In the genomic region with DNA sequence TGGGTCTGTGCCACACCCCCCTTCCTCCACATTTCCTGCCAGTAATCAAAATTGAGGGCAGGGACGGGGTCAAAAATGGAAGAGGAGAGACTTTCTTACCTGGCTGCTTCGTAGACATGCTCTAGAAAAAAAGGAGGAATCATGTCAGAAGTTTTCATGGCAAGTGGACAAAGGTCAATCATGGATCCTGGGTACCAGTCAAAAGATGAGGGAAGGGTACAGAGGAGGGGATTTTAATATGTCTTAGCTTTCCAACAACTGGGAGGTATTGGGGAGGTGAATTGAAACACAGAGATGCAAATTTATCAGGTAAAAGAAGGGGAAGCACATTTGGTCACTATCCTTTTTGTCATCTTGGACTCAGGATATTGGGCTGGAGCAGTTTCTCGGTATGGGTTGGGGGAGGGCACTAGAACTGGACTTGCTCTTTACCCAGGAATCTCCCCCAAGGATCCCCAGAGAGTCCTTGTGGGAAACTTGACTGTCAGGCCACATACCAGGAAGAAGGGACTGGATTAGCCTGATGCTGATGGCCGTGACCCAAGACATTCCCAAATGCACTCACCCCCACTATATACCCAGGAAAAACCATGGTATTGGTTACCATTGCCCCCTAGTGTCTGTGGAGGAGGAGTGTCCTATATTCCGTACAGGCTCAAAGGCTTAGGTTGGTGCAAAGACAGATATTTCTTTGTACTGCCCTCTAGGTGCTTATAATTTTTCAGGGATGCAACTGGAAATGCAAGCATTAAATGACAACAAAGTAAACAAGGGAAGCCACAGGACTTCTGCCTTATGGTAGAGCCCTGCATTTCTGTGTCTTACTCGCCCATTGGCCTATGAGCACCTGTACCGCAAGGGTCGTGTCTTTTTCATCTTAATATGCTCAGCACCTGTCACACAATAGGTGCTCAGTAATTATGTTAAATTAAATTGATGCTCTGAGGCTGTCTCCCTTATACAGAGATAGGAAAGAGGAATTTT, we compare ENCODE assay signal across 14 cellular contexts. TPM values are rescaled to one million over a fixed set of nuclear protein-coding genes. Genes with fewer than 3 reads are reported as not detected.
DNase-seq lines count a peak whose midpoint lies in the region; ATAC-seq and TF ChIP-seq lines count a peak whose summit lies in the region.
"Had no signal": no experiment of that assay in that cellular context is flagged by ENCODE, and none has a peak within 500 bp of the region (broad histone marks: within the 10 kb centered on the region; RNA-seq: fewer than 3 reads in every experiment).

No MANE protein-coding gene starts in this region.

- H3K27ac ChIP-seq in HCT116 (ENCODE audit: low read depth, low read length) = no peak overlapping the region
- H3K27ac ChIP-seq in PC-3 (ENCODE audit: low read length) = no peak overlapping the region
- no peak overlapping the region for H3K27ac ChIP-seq in lower lobe of right lung

- peak; percentile 26; the same call in 1 of the 2 replicates for TF ChIP-seq RAD21 in HCT116 (IDR thresholded peaks at IDR 0.05; ENCODE audit: low read depth)

- TF ChIP-seq POLR2A in HCT116 (IDR thresholded peaks at IDR 0.05; ENCODE audit: borderline replicate concordance, extremely low read depth, insufficient read depth, insufficient read length) = no peak

- POLR2A ChIA-PET in HCT116 (lab: Charles Lee) = no interaction called here
- POLR2A ChIA-PET in PC-3 (lab: Charles Lee; ENCODE audit: unreplicated experiment) = no interaction called here

- intact Hi-C loops in HCT116 (cut with micrococcal nuclease) (no loop called here), PC-3 (cut with micrococcal nuclease) (no loop called here), lower lobe of right lung (cut with DNase I) (no loop called here)

- DNase-seq in GDM1 (lab: John Stamatoyannopoulos, UW) = peak; percentile 43
- no peak for DNase-seq in HCT116 (ENCODE audit: low read depth, low spot score)
- peak; percentile 7 for DNase-seq in PC-3
- DNase-seq in lower lobe of right lung = no peak
- DNase-seq in Ammon's horn (ENCODE audit: low spot score) = no peak
- no peak for DNase-seq in amniotic stem cell (lab: John Stamatoyannopoulos, UW)
- DNase-seq: activated T-cell treated with anti-CD3 and anti-CD28 coated beads, Interleukin-2, amount 50 U/mL, for 24 hours; DMS79 treated with DMSO at 0.1 percent for 48 hours; hypothalamus; NCI-H774; right cardiac atrium; upper lobe of left lung had no signal

- H3K27me3 ChIP-seq in HCT116 (ENCODE audit: insufficient read depth, low read length) = no peaks in the 10 kb centered on the region
- H3K27me3 ChIP-seq in PC-3 (ENCODE audit: low read length) = no peaks in the 10 kb centered on the region
- no peaks in the 10 kb centered on the region for H3K27me3 ChIP-seq in lower lobe of right lung (ENCODE audit: low read depth)
- H3K27me3 ChIP-seq: upper lobe of left lung had no signal

- H3K9me3 ChIP-seq in HCT116 (ENCODE audit: control insufficient read depth in 1 of 2, insufficient read depth in 1 of 2, low read depth in 1 of 2, low read length in 2 of 2) = no peaks in the 10 kb centered on the region
- H3K9me3 ChIP-seq in PC-3 (ENCODE audit: low read length) = no peaks in the 10 kb centered on the region
- no peaks in the 10 kb centered on the region for H3K9me3 ChIP-seq in lower lobe of right lung
- H3K9me3 ChIP-seq: HAP-1, upper lobe of left lung had no signal

- H2AFZ ChIP-seq in HCT116 (ENCODE audit: low read depth, low read length, poor library complexity, severe bottlenecking) (no peak overlapping the region), PC-3 (ENCODE audit: low read length) (no peak overlapping the region)

- H3K4me1 ChIP-seq in HCT116 (ENCODE audit: control insufficient read depth in 1 of 2, insufficient read depth in 2 of 2, low read length in 2 of 2) (no peaks in the 10 kb centered on the region), PC-3 (ENCODE audit: insufficient read depth, low read length) (no peaks in the 10 kb centered on the region), lower lobe of right lung (no peaks in the 10 kb centered on the region)
- H3K4me1 ChIP-seq: HAP-1, upper lobe of left lung had no signal

- H3F3A ChIP-seq in PC-3 (ENCODE audit: low read length, unreplicated experiment) = no peaks in the 10 kb centered on the region

- CTCF ChIA-PET in HCT116 (lab: Charles Lee) = no interaction called here
- CTCF ChIA-PET in PC-3 (lab: Charles Lee) = no interaction called here

- ATAC-seq in HCT116 = peak; percentile 82
- ATAC-seq in PC-3 = no peak
- ATAC-seq in lower lobe of right lung = peak in 1 of 2 donors; percentile 15
- ATAC-seq in GM18520 (IDR thresholded peaks at IDR 0.05; ENCODE audit: unreplicated experiment) = no peak

- H3K4me3 ChIP-seq in HCT116 (replicated peaks in 1 of 2; ENCODE audit: low read depth in 1 of 2, low read length in 2 of 2) (no peak overlapping the region), PC-3 (ENCODE audit: low read length) (no peak overlapping the region), lower lobe of right lung (no peak overlapping the region)
- H3K4me3 ChIP-seq: HAP-1, upper lobe of left lung had no signal

- H3K36me3 ChIP-seq in HCT116 (ENCODE audit: control insufficient read depth in 1 of 2, insufficient read depth in 2 of 2, low read length in 2 of 2) (no peaks in the 10 kb centered on the region), PC-3 (ENCODE audit: low read depth, low read length) (no peaks in the 10 kb centered on the region), lower lobe of right lung (no peaks in the 10 kb centered on the region)
- H3K36me3 ChIP-seq: HAP-1, upper lobe of left lung had no signal

- TF ChIP-seq CTCF in HCT116 (IDR thresholded peaks at IDR 0.05 in 2 of 3, conservative IDR thresholded peaks at IDR 0.05 in 1 of 3; ENCODE audit: borderline replicate concordance in 1 of 3, insufficient read depth in 1 of 3, low read depth in 2 of 3, low read length in 2 of 3) (peak in 2 of 3 experiments; percentile 19 to 36; a peak in 3 of 6 replicates), PC-3 (conservative IDR thresholded peaks at IDR 0.05; ENCODE audit: low read depth, low read length) (peak; percentile 29; the same call in 1 of the 2 replicates), lower lobe of right lung (IDR thresholded peaks at IDR 0.05) (peak; percentile 9)

- no TSS peak for BruUV-seq in HCT116 (replicated peaks; lab: Mats Ljungman, UMichigan)
- no TSS peak for BruUV-seq in PC-3 (replicated peaks; lab: Mats Ljungman, UMichigan)

- RAD21 ChIA-PET in HCT116 (lab: Charles Lee; ENCODE audit: low non-redundant PET in 1 of 2, low total read pairs in 2 of 2, uncharacterized antibody in 2 of 2, unreplicated experiment in 2 of 2) = no interaction called here

- H3K4me2 ChIP-seq in HCT116 (ENCODE audit: low read length) = no peak overlapping the region
- no peak overlapping the region for H3K4me2 ChIP-seq in PC-3 (ENCODE audit: low read length)

- H3K9ac ChIP-seq in HCT116 (ENCODE audit: low read length) (no peak overlapping the region), PC-3 (ENCODE audit: low read length) (no peak overlapping the region)

- H3K79me2 ChIP-seq in HCT116 (ENCODE audit: insufficient read depth, low read length) (no peaks in the 10 kb centered on the region), PC-3 (ENCODE audit: low read length) (no peaks in the 10 kb centered on the region)

- H3K9me2 ChIP-seq in HCT116 (ENCODE audit: insufficient read depth) (no peaks in the 10 kb centered on the region), PC-3 (replicated peaks; ENCODE audit: low read length) (no peaks in the 10 kb centered on the region)

- H4K20me1 ChIP-seq in HCT116 (ENCODE audit: insufficient read depth) (no peaks in the 10 kb centered on the region), PC-3 (ENCODE audit: low read length) (no peaks in the 10 kb centered on the region)

TF ChIP-seq in HCT116, 20 proteins besides CTCF, POLR2A, EP300 and RAD21 (continues in another document):
- no peak for TF ChIP-seq FOSL1 (IDR thresholded peaks at IDR 0.05; ENCODE audit: low read depth)
- TF ChIP-seq, protein P1, sequence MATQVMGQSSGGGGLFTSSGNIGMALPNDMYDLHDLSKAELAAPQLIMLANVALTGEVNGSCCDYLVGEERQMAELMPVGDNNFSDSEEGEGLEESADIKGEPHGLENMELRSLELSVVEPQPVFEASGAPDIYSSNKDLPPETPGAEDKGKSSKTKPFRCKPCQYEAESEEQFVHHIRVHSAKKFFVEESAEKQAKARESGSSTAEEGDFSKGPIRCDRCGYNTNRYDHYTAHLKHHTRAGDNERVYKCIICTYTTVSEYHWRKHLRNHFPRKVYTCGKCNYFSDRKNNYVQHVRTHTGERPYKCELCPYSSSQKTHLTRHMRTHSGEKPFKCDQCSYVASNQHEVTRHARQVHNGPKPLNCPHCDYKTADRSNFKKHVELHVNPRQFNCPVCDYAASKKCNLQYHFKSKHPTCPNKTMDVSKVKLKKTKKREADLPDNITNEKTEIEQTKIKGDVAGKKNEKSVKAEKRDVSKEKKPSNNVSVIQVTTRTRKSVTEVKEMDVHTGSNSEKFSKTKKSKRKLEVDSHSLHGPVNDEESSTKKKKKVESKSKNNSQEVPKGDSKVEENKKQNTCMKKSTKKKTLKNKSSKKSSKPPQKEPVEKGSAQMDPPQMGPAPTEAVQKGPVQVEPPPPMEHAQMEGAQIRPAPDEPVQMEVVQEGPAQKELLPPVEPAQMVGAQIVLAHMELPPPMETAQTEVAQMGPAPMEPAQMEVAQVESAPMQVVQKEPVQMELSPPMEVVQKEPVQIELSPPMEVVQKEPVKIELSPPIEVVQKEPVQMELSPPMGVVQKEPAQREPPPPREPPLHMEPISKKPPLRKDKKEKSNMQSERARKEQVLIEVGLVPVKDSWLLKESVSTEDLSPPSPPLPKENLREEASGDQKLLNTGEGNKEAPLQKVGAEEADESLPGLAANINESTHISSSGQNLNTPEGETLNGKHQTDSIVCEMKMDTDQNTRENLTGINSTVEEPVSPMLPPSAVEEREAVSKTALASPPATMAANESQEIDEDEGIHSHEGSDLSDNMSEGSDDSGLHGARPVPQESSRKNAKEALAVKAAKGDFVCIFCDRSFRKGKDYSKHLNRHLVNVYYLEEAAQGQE (IDR thresholded peaks at IDR 0.05; ENCODE audit: low read depth) = no peak
- TF ChIP-seq POLR2AphosphoS5 (IDR thresholded peaks at IDR 0.05; ENCODE audit: low read depth, low read length) = no peak

RNA-seq across cellular contexts. Expression of a gene that starts 16.8 kb away (rescaled TPM):
- total RNA-seq in HCT116 (2021; ENCODE audit: unreplicated experiment) = 0.59 TPM
- not detected in 2 replicates for polyA plus RNA-seq in HCT116 (2012)
- not detected in 2 replicates for total RNA-seq in PC-3 (2014; rRNA removed)
- total RNA-seq in lower lobe of right lung = 569 TPM

Comparison
In these comparisons a context has a peak if more than half of its experiments do, and no peak if none do; other contexts are left out.
1. DNase-seq: peak in GDM1 (single experiment) and PC-3 (single experiment); none in HCT116 (single experiment), lower lobe of right lung (single experiment), Ammon's horn (single experiment) and amniotic stem cell (single experiment).
2. RNA of a gene that starts 16.8 kb away (total RNA-seq): 569 TPM in lower lobe of right lung (single experiment); 0.59 TPM in HCT116 (single experiment) and not detected in PC-3; every median in the first group is over 100 times any median in the second.
3. Peak in every context shown above with its lines, with median percentiles within 50 percentile points of each other: CTCF ChIP-seq.